ENCODE assay signal across 29 cellular contexts in the genomic region with DNA sequence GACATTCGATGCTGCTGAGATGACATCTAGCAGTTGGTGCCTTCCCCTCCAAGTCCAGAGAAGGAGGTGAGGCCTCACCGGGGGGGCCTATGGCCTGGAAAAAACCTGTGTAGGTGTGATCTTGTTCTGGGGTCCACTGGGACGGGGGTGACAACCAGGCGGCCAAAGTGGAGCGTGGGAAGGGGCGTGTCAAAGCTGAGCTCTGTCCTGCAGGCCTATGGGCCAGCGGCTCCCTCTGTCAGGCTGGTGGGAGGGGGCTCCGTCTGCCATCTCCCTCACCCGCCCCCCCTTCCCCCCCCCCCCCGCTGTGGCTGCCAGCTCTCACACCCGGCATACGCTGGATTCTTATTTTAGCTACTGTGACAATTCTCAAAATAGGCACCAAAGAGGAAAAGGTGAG.
"Had no signal": no experiment of that assay in that cellular context is flagged by ENCODE, and none has a peak within 500 bp of the region (broad histone marks: within the 10 kb centered on the region; RNA-seq: fewer than 3 reads in every experiment).

No MANE protein-coding gene starts in this region.

- H3K9me3 Mint-ChIP-seq: activated naive CD4-positive, alpha-beta T cell treated with anti-CD3 and anti-CD28 coated beads, Interleukin-2, amount 50 U/mL, for 24 hours; activated naive CD8-positive, alpha-beta T cell treated with anti-CD3 and anti-CD28 coated beads, Interleukin-2, amount 50 U/mL, for 24 hours; activated T-helper 2 cell treated with anti-CD3 and anti-CD28 coated beads, Interferon-gamma antibody, Interleukin-2, Interleukin-4, amounts not matched to agents 10 μg/mL and 5 μg/mL and 100 μg/mL, durations not matched to agents 14 hours and 24 hours and 36 hours; dendritic cell treated with granulocyte-macrophage colony-stimulating factor and Interleukin-4, amounts not matched to agents 40 ng/mL and 50 ng/mL, for 4 days; natural killer cell treated with Interleukin-12 subunit alpha and Interleukin-12 subunit beta and Interleukin-15 and Interleukin-18, amount 100 ng/mL, for 72 hours; T-helper 1 cell treated with Interleukin-12 subunit alpha and Interleukin-12 subunit beta and Interleukin-4 antibody, amounts not matched to agents 30 μg/mL and 1 μg/mL, for 36 hours had no signal

- H3K4me1 Mint-ChIP-seq: activated naive CD4-positive, alpha-beta T cell treated with anti-CD3 and anti-CD28 coated beads, Interleukin-2, amount 50 U/mL, for 24 hours; activated naive CD8-positive, alpha-beta T cell treated with anti-CD3 and anti-CD28 coated beads, Interleukin-2, amount 50 U/mL, for 24 hours; stimulated activated naive B cell treated with anti-CD40 and anti-IgM and Interleukin-4, amounts not matched to agents 10 μg/mL and 1 μg/mL and 100 μg/mL, for 72 hours had no signal

- H3K27ac ChIP-seq: gastrocnemius medialis, testis, transverse colon, uterus, VCaP had no signal

- H3K36me3 Mint-ChIP-seq: activated naive CD4-positive, alpha-beta T cell treated with anti-CD3 and anti-CD28 coated beads, Interleukin-2, amount 50 U/mL, for 24 hours; natural killer cell treated with Interleukin-12 subunit alpha and Interleukin-12 subunit beta and Interleukin-15 and Interleukin-18, amount 100 ng/mL, for 72 hours; stimulated activated naive B cell treated with anti-CD40 and anti-IgM and Interleukin-4, amounts not matched to agents 10 μg/mL and 1 μg/mL and 100 μg/mL, for 72 hours had no signal

- H3K27me3 ChIP-seq: gastrocnemius medialis, testis, uterus had no signal

- DNase-seq: activated CD4-positive, alpha-beta T cell treated with anti-CD3 and anti-CD28 coated beads for 4 hours; activated CD4-positive, alpha-beta T cell treated with anti-CD3 and anti-CD28 coated beads, Interleukin-2, amount 50 U/mL, for 48 hours; activated naive CD8-positive, alpha-beta T cell treated with anti-CD3 and anti-CD28 coated beads, Interleukin-2, amount 50 U/mL, for 24 hours; activated T-cell treated with anti-CD3 and anti-CD28 coated beads, Interleukin-2, amount 50 U/mL, for 48 hours; amygdala; central memory CD4-positive, alpha-beta T cell; effector CD4-positive, alpha-beta T cell; erythroblast; gastrocnemius medialis; glutamatergic neuron; left colon; mesendoderm; mucosa of descending colon; stimulated activated CD4-positive, alpha-beta T cell treated with anti-CD3 and anti-CD28 coated beads, Interleukin-15, amount 100 ng/mL, for 24 hours; stimulated activated CD4-positive, alpha-beta T cell treated with anti-CD3 and anti-CD28 coated beads, Interleukin-2, amount 100 ng/mL, for 24 hours; stimulated activated naive B cell treated with anti-CD40 and anti-IgM and Interleukin-4, amounts not matched to agents 10 μg/mL and 1 μg/mL and 100 μg/mL, for 72 hours; SW 1271; T-helper 9 cell; testis; transverse colon; uterus had no signal

- H3K27ac Mint-ChIP-seq: activated naive CD4-positive, alpha-beta T cell treated with anti-CD3 and anti-CD28 coated beads, Interleukin-2, amount 50 U/mL, for 24 hours; activated naive CD8-positive, alpha-beta T cell treated with anti-CD3 and anti-CD28 coated beads, Interleukin-2, amount 50 U/mL, for 24 hours; activated T-helper 2 cell treated with anti-CD3 and anti-CD28 coated beads, Interferon-gamma antibody, Interleukin-2, Interleukin-4, amounts not matched to agents 10 μg/mL and 5 μg/mL and 100 μg/mL, durations not matched to agents 14 hours and 24 hours and 36 hours; dendritic cell treated with granulocyte-macrophage colony-stimulating factor and Interleukin-4, amounts not matched to agents 40 ng/mL and 50 ng/mL, for 4 days; natural killer cell treated with Interleukin-12 subunit alpha and Interleukin-12 subunit beta and Interleukin-15 and Interleukin-18, amount 100 ng/mL, for 72 hours; stimulated activated naive B cell treated with anti-CD40 and anti-IgM and Interleukin-4, amounts not matched to agents 10 μg/mL and 1 μg/mL and 100 μg/mL, for 72 hours; T-helper 1 cell treated with Interleukin-12 subunit alpha and Interleukin-12 subunit beta and Interleukin-4 antibody, amounts not matched to agents 30 μg/mL and 1 μg/mL, for 36 hours had no signal

- ATAC-seq: activated naive CD8-positive, alpha-beta T cell treated with anti-CD3 and anti-CD28 coated beads, Interleukin-2, amount 50 U/mL, for 24 hours; gastrocnemius medialis; left colon; mucosa of descending colon; natural killer cell treated with Interleukin-12 subunit alpha and Interleukin-12 subunit beta and Interleukin-15 and Interleukin-18, amount 100 ng/mL, for 72 hours; stimulated activated naive B cell treated with anti-CD40 and anti-IgM and Interleukin-4, amounts not matched to agents 10 μg/mL and 1 μg/mL and 100 μg/mL, for 72 hours had no signal

- H3K36me3 ChIP-seq: gastrocnemius medialis, transverse colon, uterus had no signal

- H3K4me3 ChIP-seq: gastrocnemius medialis, lung, mucosa of descending colon, smooth muscle cell, testis, transverse colon, uterus had no signal

- H3K9me3 ChIP-seq: gastrocnemius medialis, mucosa of descending colon, testis, transverse colon, uterus had no signal

- H3K4me1 ChIP-seq: gastrocnemius medialis, testis, transverse colon, uterus had no signal

- H3K4me3 Mint-ChIP-seq: activated naive CD4-positive, alpha-beta T cell treated with anti-CD3 and anti-CD28 coated beads, Interleukin-2, amount 50 U/mL, for 24 hours; activated naive CD8-positive, alpha-beta T cell treated with anti-CD3 and anti-CD28 coated beads, Interleukin-2, amount 50 U/mL, for 24 hours; dendritic cell treated with granulocyte-macrophage colony-stimulating factor and Interleukin-4, amounts not matched to agents 40 ng/mL and 50 ng/mL, for 4 days; natural killer cell treated with Interleukin-12 subunit alpha and Interleukin-12 subunit beta and Interleukin-15 and Interleukin-18, amount 100 ng/mL, for 72 hours; stimulated activated naive B cell treated with anti-CD40 and anti-IgM and Interleukin-4, amounts not matched to agents 10 μg/mL and 1 μg/mL and 100 μg/mL, for 72 hours; T-helper 1 cell treated with Interleukin-12 subunit alpha and Interleukin-12 subunit beta and Interleukin-4 antibody, amounts not matched to agents 30 μg/mL and 1 μg/mL, for 36 hours had no signal
